21 cellular contexts compared by ENCODE assay signal in genomic region chr3:186974824-186975281, GRCh38. TPM values are rescaled to one million over a fixed set of nuclear protein-coding genes. Genes with fewer than 3 reads are reported as not detected.
DNase-seq lines count a peak whose midpoint lies in the region; ATAC-seq, FAIRE-seq and TF ChIP-seq lines count a peak whose summit lies in the region.
"Had no signal": no experiment of that assay in that cellular context is flagged by ENCODE, and none has a peak within 500 bp of the region (broad histone marks: within the 10 kb centered on the region; RNA-seq: fewer than 3 reads in every experiment).

No MANE protein-coding gene starts in this region.

- WGBS in esophagus muscularis mucosa, result 83% methylated on average over 9 of the region's 9 CpGs

- H3K9me3 ChIP-seq in HEK293 (ENCODE audit: control insufficient read depth, insufficient read depth, low read depth, low read length), result no peaks in the 10 kb centered on the region
- H3K9me3 ChIP-seq in astrocyte (ENCODE audit: insufficient read depth, low read depth, low read length), result no peaks in the 10 kb centered on the region
- no peaks in the 10 kb centered on the region for H3K9me3 ChIP-seq in esophagus muscularis mucosa
- H3K9me3 ChIP-seq: BE2C, transverse colon had no signal

- H3K4me3 ChIP-seq in HEK293 (ENCODE audit: low read depth, low read length) (no peak overlapping the region), astrocyte (ENCODE audit: insufficient read depth, low read depth, low read length) (no peak overlapping the region), esophagus muscularis mucosa (no peak overlapping the region)
- H3K4me3 ChIP-seq: smooth muscle cell, transverse colon had no signal

- H2AFZ ChIP-seq in astrocyte (ENCODE audit: low read depth, low read length), result no peak overlapping the region

- peak overlapping the region; percentile 35 for H3K4me3 Mint-ChIP-seq in astrocyte (ENCODE audit: unreplicated experiment)
- H3K4me3 Mint-ChIP-seq in stimulated activated effector memory CD8-positive, alpha-beta T cell treated with anti-CD3 and anti-CD28 coated beads, Interleukin-12 subunit alpha, Interleukin-12 subunit beta, amount 100 ng/mL, for 72 hours, result no peak overlapping the region
- H3K4me3 Mint-ChIP-seq in naive thymus-derived CD8-positive, alpha-beta T cell, result no peak overlapping the region
- H3K4me3 Mint-ChIP-seq: activated naive CD4-positive, alpha-beta T cell treated with anti-CD3 and anti-CD28 coated beads, Interleukin-2, amount 50 U/mL, for 24 hours had no signal

- H3K36me3 ChIP-seq in HEK293 (ENCODE audit: control insufficient read depth in 2 of 2, insufficient read depth in 1 of 2, low read length in 2 of 2) (no peaks in the 10 kb centered on the region), astrocyte (ENCODE audit: insufficient read depth, low read length) (no peaks in the 10 kb centered on the region), esophagus muscularis mucosa (peaks cover 0 to 9% (median 0%) of the 10 kb centered on the region in 4 donors)
- H3K36me3 ChIP-seq: transverse colon had no signal

- POLR2A ChIA-PET in HEK293 (lab: Yijun Ruan, JAX), result no interaction called here
- POLR2A ChIA-PET in naive thymus-derived CD8-positive, alpha-beta T cell (lab: Charles Lee), result interaction anchor here (0.8 kb wide), 1 partner anchor 11 kb away, joined by 3 read pairs; no protein-coding TSS in a partner anchor

- CTCF ChIA-PET in HEK293 (lab: Yijun Ruan, JAX), result interaction anchor here (0.6 kb wide), 1 partner anchor 227 kb away, joined by 4 read pairs; no protein-coding TSS in a partner anchor

- H3K9ac ChIP-seq in astrocyte (ENCODE audit: low read length), result no peak overlapping the region

- no peaks in the 10 kb centered on the region for H4K20me1 ChIP-seq in astrocyte (ENCODE audit: insufficient read depth, low read length)

- peak; percentile 73 for ATAC-seq in left lobe of liver
- ATAC-seq in stimulated activated effector memory CD8-positive, alpha-beta T cell treated with anti-CD3 and anti-CD28 coated beads, Interleukin-12 subunit alpha, Interleukin-12 subunit beta, amount 100 ng/mL, for 72 hours, result no peak
- ATAC-seq in naive thymus-derived CD8-positive, alpha-beta T cell, result no peak
- ATAC-seq: PC-3 had no signal

- H3K9me3 Mint-ChIP-seq in astrocyte (ENCODE audit: unreplicated experiment), result peaks cover 5% of the 10 kb centered on the region
- H3K9me3 Mint-ChIP-seq in stimulated activated effector memory CD8-positive, alpha-beta T cell treated with anti-CD3 and anti-CD28 coated beads, Interleukin-12 subunit alpha, Interleukin-12 subunit beta, amount 100 ng/mL, for 72 hours, result no peaks in the 10 kb centered on the region
- no peaks in the 10 kb centered on the region for H3K9me3 Mint-ChIP-seq in naive thymus-derived CD8-positive, alpha-beta T cell
- H3K9me3 Mint-ChIP-seq: activated naive CD4-positive, alpha-beta T cell treated with anti-CD3 and anti-CD28 coated beads, Interleukin-2, amount 50 U/mL, for 24 hours had no signal

- TF ChIP-seq POLR2A in esophagus muscularis mucosa (IDR thresholded peaks at IDR 0.05; ENCODE audit: low read depth), result no peak

- no peak for DNase-seq in astrocyte (ENCODE audit: low read depth)
- DNase-seq in left lobe of liver (ENCODE audit: low spot score), result peak; percentile 93
- DNase-seq in stimulated activated effector memory CD8-positive, alpha-beta T cell treated with anti-CD3 and anti-CD28 coated beads, Interleukin-12 subunit alpha, Interleukin-12 subunit beta, amount 100 ng/mL, for 72 hours (ENCODE audit: low spot score in 2 of 2), result no peak
- no peak for DNase-seq in naive thymus-derived CD8-positive, alpha-beta T cell
- no peak for DNase-seq in esophagus muscularis mucosa (ENCODE audit: extremely low spot score)
- DNase-seq in GOT3 (lab: John Stamatoyannopoulos, UW), result no peak
- no peak for DNase-seq in mucosa of gallbladder (ENCODE audit: low spot score)
- DNase-seq: activated CD4-positive, alpha-beta T cell treated with anti-CD3 and anti-CD28 coated beads for 48 hours; BE2C; DMS 273 treated with DMSO at 0.1 percent for 48 hours; IMR-90; NCI-H1930; NCI-H510A treated with DMSO at 0.1 percent for 48 hours; PC-3; stimulated activated CD4-positive, alpha-beta T cell treated with anti-CD3 and anti-CD28 coated beads, Interleukin-4, amount 100 ng/mL, for 4 hours; T1000; transverse colon had no signal

- intact Hi-C loops in esophagus muscularis mucosa (cut with DNase I), result no loop called here

- H3K27ac ChIP-seq in HEK293 (ENCODE audit: extremely low read depth, low read depth, low read length), result no peak overlapping the region
- no peak overlapping the region for H3K27ac ChIP-seq in astrocyte (ENCODE audit: low read depth, low read length)
- H3K27ac ChIP-seq in esophagus muscularis mucosa (replicated peaks in 1 of 4), result no peak overlapping the region
- H3K27ac ChIP-seq: transverse colon had no signal

- H3K36me3 Mint-ChIP-seq in astrocyte (ENCODE audit: low read depth, unreplicated experiment), result peaks cover 25% of the 10 kb centered on the region
- peaks cover 84% of the 10 kb centered on the region for H3K36me3 Mint-ChIP-seq in stimulated activated effector memory CD8-positive, alpha-beta T cell treated with anti-CD3 and anti-CD28 coated beads, Interleukin-12 subunit alpha, Interleukin-12 subunit beta, amount 100 ng/mL, for 72 hours
- peaks cover 0 to 83% (median 38%) of the 10 kb centered on the region in 3 donors for H3K36me3 Mint-ChIP-seq in naive thymus-derived CD8-positive, alpha-beta T cell

- no peak overlapping the region for H3K27ac Mint-ChIP-seq in astrocyte (ENCODE audit: unreplicated experiment)
- peak overlapping the region; percentile 89 for H3K27ac Mint-ChIP-seq in stimulated activated effector memory CD8-positive, alpha-beta T cell treated with anti-CD3 and anti-CD28 coated beads, Interleukin-12 subunit alpha, Interleukin-12 subunit beta, amount 100 ng/mL, for 72 hours
- peak overlapping the region in 4 of 10 donors; percentile 24 to 53 (median 50) for H3K27ac Mint-ChIP-seq in naive thymus-derived CD8-positive, alpha-beta T cell
- H3K27ac Mint-ChIP-seq: activated naive CD4-positive, alpha-beta T cell treated with anti-CD3 and anti-CD28 coated beads, Interleukin-2, amount 50 U/mL, for 24 hours had no signal

- no peak for TF ChIP-seq CTCF in HEK293 (tag by site-specific recombination; IDR thresholded peaks at IDR 0.05)
- no peak for TF ChIP-seq CTCF in astrocyte (IDR thresholded peaks at IDR 0.05; ENCODE audit: insufficient read depth, low read depth, low read length)
- TF ChIP-seq CTCF in esophagus muscularis mucosa (IDR thresholded peaks at IDR 0.05), result no peak

- H3K4me1 ChIP-seq in HEK293 (ENCODE audit: control insufficient read depth, insufficient read depth, low read length) (peaks cover 4% of the 10 kb centered on the region; the same call in 1 of the 2 replicates), astrocyte (ENCODE audit: insufficient read depth, low read length) (no peaks in the 10 kb centered on the region), esophagus muscularis mucosa (peaks cover 19 to 69% (median 39%) of the 10 kb centered on the region in 4 donors)

- no peaks in the 10 kb centered on the region for H3K79me2 ChIP-seq in astrocyte (ENCODE audit: insufficient read depth, low read length)

- peaks cover 5% of the 10 kb centered on the region for H3K27me3 Mint-ChIP-seq in astrocyte (ENCODE audit: low read depth, unreplicated experiment)
- no peaks in the 10 kb centered on the region for H3K27me3 Mint-ChIP-seq in naive thymus-derived CD8-positive, alpha-beta T cell
- H3K27me3 Mint-ChIP-seq: activated naive CD4-positive, alpha-beta T cell treated with anti-CD3 and anti-CD28 coated beads, Interleukin-2, amount 50 U/mL, for 24 hours had no signal

- H3K4me1 Mint-ChIP-seq in astrocyte (ENCODE audit: low read depth, unreplicated experiment), result peaks cover 2% of the 10 kb centered on the region
- peaks cover 54% of the 10 kb centered on the region for H3K4me1 Mint-ChIP-seq in stimulated activated effector memory CD8-positive, alpha-beta T cell treated with anti-CD3 and anti-CD28 coated beads, Interleukin-12 subunit alpha, Interleukin-12 subunit beta, amount 100 ng/mL, for 72 hours
- peaks cover 21 to 36% (median 25%) of the 10 kb centered on the region in 4 donors for H3K4me1 Mint-ChIP-seq in naive thymus-derived CD8-positive, alpha-beta T cell

- H3K27me3 ChIP-seq in astrocyte (ENCODE audit: insufficient read depth, low read length) (no peaks in the 10 kb centered on the region), esophagus muscularis mucosa (no peaks in the 10 kb centered on the region)
- H3K27me3 ChIP-seq: BE2C, transverse colon had no signal

- H3K4me2 ChIP-seq in astrocyte (ENCODE audit: low read length), result no peak overlapping the region
- H3K4me2 ChIP-seq: smooth muscle cell had no signal

- TF ChIP-seq EP300 in esophagus muscularis mucosa (IDR thresholded peaks at IDR 0.05), result no peak

- no peak for FAIRE-seq in astrocyte (lab: Jason Lieb, UNC)
- FAIRE-seq: islet of Langerhans had no signal

TF ChIP-seq in HEK293, 187 proteins besides CTCF, POLR2A, EP300 and RAD21:
- TF ChIP-seq EGR2 (tag by site-specific recombination; IDR thresholded peaks at IDR 0.05; ENCODE audit: low read depth), result no peak
- peak; percentile 38; the same call in 1 of the 2 replicates for TF ChIP-seq ZFHX2 (tag by site-specific recombination; conservative IDR thresholded peaks at IDR 0.05)
- TF ChIP-seq ZNF362 (tag by site-specific recombination; IDR thresholded peaks at IDR 0.05), result no peak
TF ChIP-seq in HEK293: peak in this region for 1.

RNA-seq across cellular contexts. Expression of gene ST6GAL1, which starts 44.5 kb away (rescaled TPM):
- total RNA-seq in astrocyte (15.8 and 19.3 TPM in 2 replicates), left lobe of liver (410 TPM), esophagus muscularis mucosa (10 to 100 TPM; 15.4 to 29.6 (median 24.4) TPM), mucosa of gallbladder (35.0 TPM)
- total RNA-seq in naive thymus-derived CD8-positive, alpha-beta T cell, result 100 to 1,000 TPM; 223 to 250 TPM
- polyA plus RNA-seq in naive thymus-derived CD8-positive, alpha-beta T cell, result 100 to 1,000 TPM; 139 to 237 (median 167) TPM
